18 cellular contexts compared by ENCODE assay signal in the genomic region with DNA sequence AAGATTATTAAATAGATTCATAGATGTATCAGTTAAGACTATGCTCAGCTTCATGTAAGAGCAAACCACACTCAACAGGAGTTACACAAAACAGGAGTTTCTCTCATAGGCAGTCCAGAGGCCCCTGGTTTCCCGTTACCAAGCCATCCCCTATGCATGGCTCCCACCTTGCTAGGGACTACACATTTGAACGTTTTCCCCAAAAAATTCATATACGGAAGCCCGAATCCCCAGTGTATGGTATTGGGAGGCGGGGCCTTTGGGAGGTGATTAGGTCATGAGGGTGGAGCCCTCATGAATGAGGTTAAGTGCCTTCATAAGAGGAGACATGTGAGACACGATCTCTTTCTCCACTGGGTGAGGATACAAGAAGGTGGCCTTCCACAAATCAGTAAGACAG. TPM values are rescaled to one million over a fixed set of nuclear protein-coding genes. Genes with fewer than 3 reads are reported as not detected.
DNase-seq lines count a peak whose midpoint lies in the region; ATAC-seq, FAIRE-seq and TF ChIP-seq lines count a peak whose summit lies in the region.
"Had no signal": no experiment of that assay in that cellular context is flagged by ENCODE, and none has a peak within 500 bp of the region (broad histone marks: within the 10 kb centered on the region; RNA-seq: fewer than 3 reads in every experiment).

No MANE protein-coding gene starts in this region.

- H3K4me3 Mint-ChIP-seq in activated CD4-positive, alpha-beta memory T cell treated with anti-CD3 and anti-CD28 coated beads, Interleukin-2, amount 10 ng/mL, durations not matched to agents 7 days and 5 days, result peak overlapping the region; percentile 29
- no peak overlapping the region for H3K4me3 Mint-ChIP-seq in nephron progenitor cell

- CTCF ChIA-PET in activated CD4-positive, alpha-beta memory T cell treated with anti-CD3 and anti-CD28 coated beads, Interleukin-2, amount 10 ng/mL, durations not matched to agents 7 days and 5 days (lab: Charles Lee), result interaction anchor here (0.7 to 1.5 kb wide), 3 partner anchors 21 to 54 kb away, joined by 3 read pairs; a partner anchor contains a TSS

- no peaks in the 10 kb centered on the region for H3K9me3 ChIP-seq in kidney (ENCODE audit: control insufficient read depth in 1 of 2, low read length in 2 of 2)
- H3K9me3 ChIP-seq: right atrium auricular region, SJSA1, thyroid gland had no signal

- POLR2A ChIA-PET in activated CD4-positive, alpha-beta memory T cell treated with anti-CD3 and anti-CD28 coated beads, Interleukin-2, amount 10 ng/mL, durations not matched to agents 7 days and 5 days (lab: Charles Lee), result interaction anchor here (1.0 to 2.0 kb wide), 4 partner anchors 23 to 441 kb away, joined by 3 to 7 read pairs (median 3); a partner anchor contains a TSS

- no peak overlapping the region for H3K9ac ChIP-seq in kidney (ENCODE audit: low read length in 2 of 2)

- peak; percentile 12 for DNase-seq in activated CD4-positive, alpha-beta T cell treated with anti-CD3 and anti-CD28 coated beads for 48 hours
- DNase-seq in activated CD4-positive, alpha-beta T cell treated with anti-CD3 and anti-CD28 coated beads for 1 hour, result no peak
- DNase-seq in activated CD4-positive, alpha-beta memory T cell treated with anti-CD3 and anti-CD28 coated beads, Interleukin-2, amount 10 ng/mL, durations not matched to agents 7 days and 5 days, result peak; percentile 32
- DNase-seq in nephron progenitor cell (no peak), kidney (no peak)
- no peak for DNase-seq in stimulated activated naive CD4-positive, alpha-beta T cell treated with Interleukin-2 at 50 U/mL for 16 hours (lab: John Stamatoyannopoulos, UW)
- DNase-seq: anterior cingulate cortex, foreskin melanocyte, islet precursor cell, NCI-H1105 treated with DMSO at 0.1 percent for 48 hours, NCI-H82, thyroid gland, WERI-Rb-1 had no signal

- TF ChIP-seq CTCF in nephron progenitor cell (IDR thresholded peaks at IDR 0.05) (no peak), kidney (IDR thresholded peaks at IDR 0.05; ENCODE audit: borderline replicate concordance, extremely low read depth, insufficient read depth) (no peak)

- H3K4me3 ChIP-seq in kidney (ENCODE audit: low read length in 2 of 2), result no peak overlapping the region
- H3K4me3 ChIP-seq: right atrium auricular region, SJSA1, thyroid gland had no signal

- no peak for FAIRE-seq in kidney (lab: Jason Lieb, UNC)
- FAIRE-seq: A204.1 had no signal

- H3K27ac ChIP-seq in kidney (ENCODE audit: low read depth in 2 of 2, low read length in 2 of 2), result no peak overlapping the region
- H3K27ac ChIP-seq: right atrium auricular region, SJSA1, thyroid gland, WERI-Rb-1 had no signal

- no peaks in the 10 kb centered on the region for H3K27me3 Mint-ChIP-seq in activated CD4-positive, alpha-beta memory T cell treated with anti-CD3 and anti-CD28 coated beads, Interleukin-2, amount 10 ng/mL, durations not matched to agents 7 days and 5 days
- peaks cover 3% of the 10 kb centered on the region for H3K27me3 Mint-ChIP-seq in nephron progenitor cell (ENCODE audit: low read depth, poor library complexity)

- H3K4me1 Mint-ChIP-seq in activated CD4-positive, alpha-beta memory T cell treated with anti-CD3 and anti-CD28 coated beads, Interleukin-2, amount 10 ng/mL, durations not matched to agents 7 days and 5 days, result peaks cover 35% of the 10 kb centered on the region
- H3K4me1 Mint-ChIP-seq in nephron progenitor cell, result peaks cover 37% of the 10 kb centered on the region

- intact Hi-C loops in kidney (cut with DNase I), result no loop called here

- peaks cover 53% of the 10 kb centered on the region for H3K36me3 Mint-ChIP-seq in activated CD4-positive, alpha-beta memory T cell treated with anti-CD3 and anti-CD28 coated beads, Interleukin-2, amount 10 ng/mL, durations not matched to agents 7 days and 5 days (ENCODE audit: low read depth)
- peaks cover 79% of the 10 kb centered on the region for H3K36me3 Mint-ChIP-seq in nephron progenitor cell (ENCODE audit: low read depth)

- H3K36me3 ChIP-seq in kidney (ENCODE audit: control insufficient read depth in 1 of 2, insufficient read depth in 2 of 2, low read length in 2 of 2), result no peaks in the 10 kb centered on the region
- H3K36me3 ChIP-seq: right atrium auricular region, SJSA1, thyroid gland, WERI-Rb-1 had no signal

- H3K4me1 ChIP-seq in kidney (ENCODE audit: control insufficient read depth in 1 of 2, insufficient read depth in 1 of 2, low read depth in 1 of 2, low read length in 2 of 2), result peaks cover 0 to 2% of the 10 kb centered on the region in 2 donors
- H3K4me1 ChIP-seq: SJSA1 had no signal

- peaks cover 11% of the 10 kb centered on the region for H3K9me3 Mint-ChIP-seq in activated CD4-positive, alpha-beta memory T cell treated with anti-CD3 and anti-CD28 coated beads, Interleukin-2, amount 10 ng/mL, durations not matched to agents 7 days and 5 days
- H3K9me3 Mint-ChIP-seq in nephron progenitor cell, result peaks cover 32% of the 10 kb centered on the region

- ATAC-seq in HG02623 (IDR thresholded peaks at IDR 0.05; ENCODE audit: unreplicated experiment) (peak; percentile 26), HG02588 (IDR thresholded peaks at IDR 0.05; ENCODE audit: unreplicated experiment) (no peak)

- H3K27ac Mint-ChIP-seq in activated CD4-positive, alpha-beta memory T cell treated with anti-CD3 and anti-CD28 coated beads, Interleukin-2, amount 10 ng/mL, durations not matched to agents 7 days and 5 days, result peak overlapping the region; percentile 80
- H3K27ac Mint-ChIP-seq in nephron progenitor cell, result peak overlapping the region; percentile 66

RNA-seq across cellular contexts. Expression of a gene that starts 29.1 kb away (rescaled TPM):
- total RNA-seq in activated CD4-positive, alpha-beta memory T cell treated with anti-CD3 and anti-CD28 coated beads, Interleukin-2, amount 10 ng/mL, durations not matched to agents 7 days and 5 days, result 10 to 100 TPM; 74.3 to 74.9 TPM
- total RNA-seq in kidney, result 72.4 TPM
- polyA plus RNA-seq in kidney (ENCODE audit: insufficient read depth, low read depth, low replicate concordance), result 44.6 TPM

Comparison
In these comparisons a context has a peak if more than half of its experiments do, and no peak if none do; other contexts are left out.
1. DNase-seq: peak in activated CD4-positive, alpha-beta T cell treated with anti-CD3 and anti-CD28 coated beads for 48 hours (single experiment) and activated CD4-positive, alpha-beta memory T cell treated with anti-CD3 and anti-CD28 coated beads, Interleukin-2, amount 10 ng/mL, durations not matched to agents 7 days and 5 days (single experiment); none in activated CD4-positive, alpha-beta T cell treated with anti-CD3 and anti-CD28 coated beads for 1 hour (single experiment), nephron progenitor cell (single experiment), kidney (single experiment) and stimulated activated naive CD4-positive, alpha-beta T cell treated with Interleukin-2 at 50 U/mL for 16 hours (single experiment).